ENCODE assay signal across 1 cellular context in the genomic region with DNA sequence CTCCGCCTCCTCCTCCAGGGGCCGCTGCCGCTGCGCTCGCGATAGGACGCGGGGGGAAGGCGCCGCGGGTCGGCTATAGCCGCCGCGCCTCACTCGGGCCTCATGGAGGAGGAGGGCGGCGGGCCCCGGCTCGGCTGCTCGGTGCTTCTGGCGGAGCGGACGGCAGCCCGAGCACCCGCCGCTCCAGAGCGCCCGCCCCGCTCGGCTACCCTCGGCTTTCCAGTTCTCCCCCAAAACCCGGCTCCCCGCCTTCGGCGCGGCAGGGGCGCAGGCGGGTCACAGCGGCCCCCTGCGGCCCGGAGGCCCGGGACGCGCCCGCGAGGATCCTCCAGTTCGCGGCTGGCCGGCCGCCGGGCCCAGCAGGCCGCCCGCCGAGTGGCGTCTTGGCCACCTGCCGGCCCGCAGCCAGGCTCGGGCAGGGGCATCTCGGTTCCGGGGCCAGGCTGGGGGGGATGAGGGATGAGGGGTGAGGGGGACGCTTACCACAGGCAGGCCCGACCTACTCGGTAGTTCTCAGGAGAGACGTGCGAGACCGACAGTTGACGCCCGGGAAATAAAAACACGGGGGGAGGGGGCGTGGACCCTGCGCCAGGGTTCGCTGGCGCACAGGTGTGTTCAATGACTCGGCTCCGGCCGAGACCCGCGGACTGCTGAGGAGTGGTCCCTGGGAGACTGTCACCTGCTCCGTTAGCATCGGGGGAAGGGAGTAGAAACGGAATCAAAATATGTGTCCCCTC.
TF ChIP-seq lines count a peak whose summit lies in the region.

A gene with protein sequence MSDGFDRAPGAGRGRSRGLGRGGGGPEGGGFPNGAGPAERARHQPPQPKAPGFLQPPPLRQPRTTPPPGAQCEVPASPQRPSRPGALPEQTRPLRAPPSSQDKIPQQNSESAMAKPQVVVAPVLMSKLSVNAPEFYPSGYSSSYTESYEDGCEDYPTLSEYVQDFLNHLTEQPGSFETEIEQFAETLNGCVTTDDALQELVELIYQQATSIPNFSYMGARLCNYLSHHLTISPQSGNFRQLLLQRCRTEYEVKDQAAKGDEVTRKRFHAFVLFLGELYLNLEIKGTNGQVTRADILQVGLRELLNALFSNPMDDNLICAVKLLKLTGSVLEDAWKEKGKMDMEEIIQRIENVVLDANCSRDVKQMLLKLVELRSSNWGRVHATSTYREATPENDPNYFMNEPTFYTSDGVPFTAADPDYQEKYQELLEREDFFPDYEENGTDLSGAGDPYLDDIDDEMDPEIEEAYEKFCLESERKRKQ (minus strand): TSS at position 221 of the 737 bp plus-strand sequence. CDS start 231 bp downstream, outside the sequence.

TF ChIP-seq in HEK293, 187 proteins besides CTCF, POLR2A, EP300 and RAD21 (continued from another document and continues in another):
- TF ChIP-seq, protein P1, sequence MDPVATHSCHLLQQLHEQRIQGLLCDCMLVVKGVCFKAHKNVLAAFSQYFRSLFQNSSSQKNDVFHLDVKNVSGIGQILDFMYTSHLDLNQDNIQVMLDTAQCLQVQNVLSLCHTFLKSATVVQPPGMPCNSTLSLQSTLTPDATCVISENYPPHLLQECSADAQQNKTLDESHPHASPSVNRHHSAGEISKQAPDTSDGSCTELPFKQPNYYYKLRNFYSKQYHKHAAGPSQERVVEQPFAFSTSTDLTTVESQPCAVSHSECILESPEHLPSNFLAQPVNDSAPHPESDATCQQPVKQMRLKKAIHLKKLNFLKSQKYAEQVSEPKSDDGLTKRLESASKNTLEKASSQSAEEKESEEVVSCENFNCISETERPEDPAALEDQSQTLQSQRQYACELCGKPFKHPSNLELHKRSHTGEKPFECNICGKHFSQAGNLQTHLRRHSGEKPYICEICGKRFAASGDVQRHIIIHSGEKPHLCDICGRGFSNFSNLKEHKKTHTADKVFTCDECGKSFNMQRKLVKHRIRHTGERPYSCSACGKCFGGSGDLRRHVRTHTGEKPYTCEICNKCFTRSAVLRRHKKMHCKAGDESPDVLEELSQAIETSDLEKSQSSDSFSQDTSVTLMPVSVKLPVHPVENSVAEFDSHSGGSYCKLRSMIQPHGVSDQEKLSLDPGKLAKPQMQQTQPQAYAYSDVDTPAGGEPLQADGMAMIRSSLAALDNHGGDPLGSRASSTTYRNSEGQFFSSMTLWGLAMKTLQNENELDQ (tag by site-specific recombination; IDR thresholded peaks at IDR 0.05; ENCODE audit: low read depth) = no peak
- TF ChIP-seq TRIM28 (IDR thresholded peaks at IDR 0.05; ENCODE audit: borderline replicate concordance, low read length) (no peak), ZNF266 (tag by site-specific recombination; IDR thresholded peaks at IDR 0.05; ENCODE audit: low read depth) (no peak), ZNF548 (tag by site-specific recombination; IDR thresholded peaks at IDR 0.05) (no peak), ZNF658 (tag by site-specific recombination; IDR thresholded peaks at IDR 0.05) (no peak), EGR2 (tag by site-specific recombination; IDR thresholded peaks at IDR 0.05; ENCODE audit: low read depth) (no peak), MZF1 (tag by site-specific recombination; IDR thresholded peaks at IDR 0.05; ENCODE audit: borderline replicate concordance) (no peak; the same call in 1 of the 2 replicates), ZNF596 (tag by site-specific recombination; IDR thresholded peaks at IDR 0.05) (peak; percentile 18; the same call in 1 of the 2 replicates), ZNF416 (tag by site-specific recombination; IDR thresholded peaks at IDR 0.05) (no peak), ZNF701 (tag by site-specific recombination; IDR thresholded peaks at IDR 0.05) (no peak), ZNF776 (tag by site-specific recombination; IDR thresholded peaks at IDR 0.05; ENCODE audit: borderline replicate concordance) (no peak), ZIC2 (tag by site-specific recombination; IDR thresholded peaks at IDR 0.05) (peak; percentile 29), ZNF292 (tag by site-specific recombination; IDR thresholded peaks at IDR 0.05; ENCODE audit: borderline replicate concordance, low read depth) (no peak), ZNF571 (tag by site-specific recombination; IDR thresholded peaks at IDR 0.05) (no peak), ZNF677 (tag by site-specific recombination; IDR thresholded peaks at IDR 0.05) (peak; percentile 60; the same call in 1 of the 2 replicates), ZNF837 (tag by site-specific recombination; IDR thresholded peaks at IDR 0.05) (no peak), RBAK (tag by site-specific recombination; IDR thresholded peaks at IDR 0.05) (no peak), ZNF561 (tag by site-specific recombination; IDR thresholded peaks at IDR 0.05; ENCODE audit: borderline replicate concordance) (peak; percentile 92), MEIS1 (CRISPR knock-in tag; IDR thresholded peaks at IDR 0.05; ENCODE audit: borderline replicate concordance) (no peak; the same call in 1 of the 2 replicates), SALL2 (tag by site-specific recombination; IDR thresholded peaks at IDR 0.05; ENCODE audit: borderline replicate concordance) (no peak), FEZF1 (tag by site-specific recombination; IDR thresholded peaks at IDR 0.05) (no peak), ZNF239 (tag by site-specific recombination; IDR thresholded peaks at IDR 0.05) (no peak), ZNF549 (tag by site-specific recombination; IDR thresholded peaks at IDR 0.05) (peak; percentile 33; the same call in 1 of the 2 replicates), ZNF214 (tag by site-specific recombination; IDR thresholded peaks at IDR 0.05; ENCODE audit: borderline replicate concordance) (no peak), ZNF114 (tag by site-specific recombination; IDR thresholded peaks at IDR 0.05) (no peak), ZNF529 (tag by site-specific recombination; IDR thresholded peaks at IDR 0.05; ENCODE audit: insufficient replicate concordance) (no peak), OVOL3 (tag by site-specific recombination; IDR thresholded peaks at IDR 0.05) (no peak), ZNF140 (tag by site-specific recombination; IDR thresholded peaks at IDR 0.05) (no peak), ZNF133 (tag by site-specific recombination; IDR thresholded peaks at IDR 0.05) (no peak), GFI1B (tag by site-specific recombination; IDR thresholded peaks at IDR 0.05) (no peak), ZNF121 (tag by site-specific recombination; IDR thresholded peaks at IDR 0.05) (no peak), ZNF16 (tag by site-specific recombination; IDR thresholded peaks at IDR 0.05; ENCODE audit: low read depth) (no peak)
- TF ChIP-seq, protein P2, sequence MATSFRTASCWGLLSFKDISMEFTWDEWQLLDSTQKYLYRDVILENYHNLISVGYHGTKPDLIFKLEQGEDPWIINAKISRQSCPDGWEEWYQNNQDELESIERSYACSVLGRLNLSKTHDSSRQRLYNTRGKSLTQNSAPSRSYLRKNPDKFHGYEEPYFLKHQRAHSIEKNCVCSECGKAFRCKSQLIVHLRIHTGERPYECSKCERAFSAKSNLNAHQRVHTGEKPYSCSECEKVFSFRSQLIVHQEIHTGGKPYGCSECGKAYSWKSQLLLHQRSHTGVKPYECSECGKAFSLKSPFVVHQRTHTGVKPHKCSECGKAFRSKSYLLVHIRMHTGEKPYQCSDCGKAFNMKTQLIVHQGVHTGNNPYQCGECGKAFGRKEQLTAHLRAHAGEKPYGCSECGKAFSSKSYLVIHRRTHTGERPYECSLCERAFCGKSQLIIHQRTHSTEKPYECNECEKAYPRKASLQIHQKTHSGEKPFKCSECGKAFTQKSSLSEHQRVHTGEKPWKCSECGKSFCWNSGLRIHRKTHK (tag by site-specific recombination; IDR thresholded peaks at IDR 0.05) = no peak
- TF ChIP-seq, protein P3, sequence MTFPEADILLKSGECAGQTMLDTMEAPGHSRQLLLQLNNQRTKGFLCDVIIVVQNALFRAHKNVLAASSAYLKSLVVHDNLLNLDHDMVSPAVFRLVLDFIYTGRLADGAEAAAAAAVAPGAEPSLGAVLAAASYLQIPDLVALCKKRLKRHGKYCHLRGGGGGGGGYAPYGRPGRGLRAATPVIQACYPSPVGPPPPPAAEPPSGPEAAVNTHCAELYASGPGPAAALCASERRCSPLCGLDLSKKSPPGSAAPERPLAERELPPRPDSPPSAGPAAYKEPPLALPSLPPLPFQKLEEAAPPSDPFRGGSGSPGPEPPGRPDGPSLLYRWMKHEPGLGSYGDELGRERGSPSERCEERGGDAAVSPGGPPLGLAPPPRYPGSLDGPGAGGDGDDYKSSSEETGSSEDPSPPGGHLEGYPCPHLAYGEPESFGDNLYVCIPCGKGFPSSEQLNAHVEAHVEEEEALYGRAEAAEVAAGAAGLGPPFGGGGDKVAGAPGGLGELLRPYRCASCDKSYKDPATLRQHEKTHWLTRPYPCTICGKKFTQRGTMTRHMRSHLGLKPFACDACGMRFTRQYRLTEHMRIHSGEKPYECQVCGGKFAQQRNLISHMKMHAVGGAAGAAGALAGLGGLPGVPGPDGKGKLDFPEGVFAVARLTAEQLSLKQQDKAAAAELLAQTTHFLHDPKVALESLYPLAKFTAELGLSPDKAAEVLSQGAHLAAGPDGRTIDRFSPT (tag by site-specific recombination; IDR thresholded peaks at IDR 0.05) = peak; percentile 62
- TF ChIP-seq, protein P4, sequence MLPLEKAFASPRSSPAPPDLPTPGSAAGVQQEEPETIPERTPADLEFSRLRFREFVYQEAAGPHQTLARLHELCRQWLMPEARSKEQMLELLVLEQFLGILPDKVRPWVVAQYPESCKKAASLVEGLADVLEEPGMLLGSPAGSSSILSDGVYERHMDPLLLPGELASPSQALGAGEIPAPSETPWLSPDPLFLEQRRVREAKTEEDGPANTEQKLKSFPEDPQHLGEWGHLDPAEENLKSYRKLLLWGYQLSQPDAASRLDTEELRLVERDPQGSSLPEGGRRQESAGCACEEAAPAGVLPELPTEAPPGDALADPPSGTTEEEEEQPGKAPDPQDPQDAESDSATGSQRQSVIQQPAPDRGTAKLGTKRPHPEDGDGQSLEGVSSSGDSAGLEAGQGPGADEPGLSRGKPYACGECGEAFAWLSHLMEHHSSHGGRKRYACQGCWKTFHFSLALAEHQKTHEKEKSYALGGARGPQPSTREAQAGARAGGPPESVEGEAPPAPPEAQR (tag by site-specific recombination; IDR thresholded peaks at IDR 0.05) = no peak
- TF ChIP-seq, protein P5, sequence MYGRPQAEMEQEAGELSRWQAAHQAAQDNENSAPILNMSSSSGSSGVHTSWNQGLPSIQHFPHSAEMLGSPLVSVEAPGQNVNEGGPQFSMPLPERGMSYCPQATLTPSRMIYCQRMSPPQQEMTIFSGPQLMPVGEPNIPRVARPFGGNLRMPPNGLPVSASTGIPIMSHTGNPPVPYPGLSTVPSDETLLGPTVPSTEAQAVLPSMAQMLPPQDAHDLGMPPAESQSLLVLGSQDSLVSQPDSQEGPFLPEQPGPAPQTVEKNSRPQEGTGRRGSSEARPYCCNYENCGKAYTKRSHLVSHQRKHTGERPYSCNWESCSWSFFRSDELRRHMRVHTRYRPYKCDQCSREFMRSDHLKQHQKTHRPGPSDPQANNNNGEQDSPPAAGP (tag by site-specific recombination; IDR thresholded peaks at IDR 0.05) = no peak
- TF ChIP-seq, protein P6, sequence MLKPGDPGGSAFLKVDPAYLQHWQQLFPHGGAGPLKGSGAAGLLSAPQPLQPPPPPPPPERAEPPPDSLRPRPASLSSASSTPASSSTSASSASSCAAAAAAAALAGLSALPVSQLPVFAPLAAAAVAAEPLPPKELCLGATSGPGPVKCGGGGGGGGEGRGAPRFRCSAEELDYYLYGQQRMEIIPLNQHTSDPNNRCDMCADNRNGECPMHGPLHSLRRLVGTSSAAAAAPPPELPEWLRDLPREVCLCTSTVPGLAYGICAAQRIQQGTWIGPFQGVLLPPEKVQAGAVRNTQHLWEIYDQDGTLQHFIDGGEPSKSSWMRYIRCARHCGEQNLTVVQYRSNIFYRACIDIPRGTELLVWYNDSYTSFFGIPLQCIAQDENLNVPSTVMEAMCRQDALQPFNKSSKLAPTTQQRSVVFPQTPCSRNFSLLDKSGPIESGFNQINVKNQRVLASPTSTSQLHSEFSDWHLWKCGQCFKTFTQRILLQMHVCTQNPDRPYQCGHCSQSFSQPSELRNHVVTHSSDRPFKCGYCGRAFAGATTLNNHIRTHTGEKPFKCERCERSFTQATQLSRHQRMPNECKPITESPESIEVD (tag by site-specific recombination; IDR thresholded peaks at IDR 0.05) = no peak
- TF ChIP-seq, protein P7, sequence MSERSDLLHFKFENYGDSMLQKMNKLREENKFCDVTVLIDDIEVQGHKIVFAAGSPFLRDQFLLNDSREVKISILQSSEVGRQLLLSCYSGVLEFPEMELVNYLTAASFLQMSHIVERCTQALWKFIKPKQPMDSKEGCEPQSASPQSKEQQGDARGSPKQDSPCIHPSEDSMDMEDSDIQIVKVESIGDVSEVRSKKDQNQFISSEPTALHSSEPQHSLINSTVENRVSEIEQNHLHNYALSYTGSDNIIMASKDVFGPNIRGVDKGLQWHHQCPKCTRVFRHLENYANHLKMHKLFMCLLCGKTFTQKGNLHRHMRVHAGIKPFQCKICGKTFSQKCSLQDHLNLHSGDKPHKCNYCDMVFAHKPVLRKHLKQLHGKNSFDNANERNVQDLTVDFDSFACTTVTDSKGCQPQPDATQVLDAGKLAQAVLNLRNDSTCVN (tag by site-specific recombination; optimal IDR thresholded peaks at IDR 0.05) = peak; percentile 82
- TF ChIP-seq, protein P8, sequence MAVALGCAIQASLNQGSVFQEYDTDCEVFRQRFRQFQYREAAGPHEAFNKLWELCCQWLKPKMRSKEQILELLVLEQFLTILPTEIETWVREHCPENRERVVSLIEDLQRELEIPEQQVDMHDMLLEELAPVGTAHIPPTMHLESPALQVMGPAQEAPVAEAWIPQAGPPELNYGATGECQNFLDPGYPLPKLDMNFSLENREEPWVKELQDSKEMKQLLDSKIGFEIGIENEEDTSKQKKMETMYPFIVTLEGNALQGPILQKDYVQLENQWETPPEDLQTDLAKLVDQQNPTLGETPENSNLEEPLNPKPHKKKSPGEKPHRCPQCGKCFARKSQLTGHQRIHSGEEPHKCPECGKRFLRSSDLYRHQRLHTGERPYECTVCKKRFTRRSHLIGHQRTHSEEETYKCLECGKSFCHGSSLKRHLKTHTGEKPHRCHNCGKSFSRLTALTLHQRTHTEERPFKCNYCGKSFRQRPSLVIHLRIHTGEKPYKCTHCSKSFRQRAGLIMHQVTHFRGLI (tag by site-specific recombination; IDR thresholded peaks at IDR 0.05) = no peak
- TF ChIP-seq, protein P9, sequence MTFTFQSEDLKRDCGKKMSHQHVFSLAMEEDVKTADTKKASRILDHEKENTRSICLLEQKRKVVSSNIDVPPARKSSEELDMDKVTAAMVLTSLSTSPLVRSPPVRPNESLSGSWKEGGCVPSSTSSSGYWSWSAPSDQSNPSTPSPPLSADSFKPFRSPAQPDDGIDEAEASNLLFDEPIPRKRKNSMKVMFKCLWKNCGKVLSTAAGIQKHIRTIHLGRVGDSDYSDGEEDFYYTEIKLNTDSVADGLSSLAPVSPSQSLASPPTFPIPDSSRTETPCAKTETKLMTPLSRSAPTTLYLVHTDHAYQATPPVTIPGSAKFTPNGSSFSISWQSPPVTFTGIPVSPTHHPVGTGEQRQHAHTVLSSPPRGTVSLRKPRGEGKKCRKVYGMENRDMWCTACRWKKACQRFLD (tag by site-specific recombination; IDR thresholded peaks at IDR 0.05) = no peak
- TF ChIP-seq, protein P10, sequence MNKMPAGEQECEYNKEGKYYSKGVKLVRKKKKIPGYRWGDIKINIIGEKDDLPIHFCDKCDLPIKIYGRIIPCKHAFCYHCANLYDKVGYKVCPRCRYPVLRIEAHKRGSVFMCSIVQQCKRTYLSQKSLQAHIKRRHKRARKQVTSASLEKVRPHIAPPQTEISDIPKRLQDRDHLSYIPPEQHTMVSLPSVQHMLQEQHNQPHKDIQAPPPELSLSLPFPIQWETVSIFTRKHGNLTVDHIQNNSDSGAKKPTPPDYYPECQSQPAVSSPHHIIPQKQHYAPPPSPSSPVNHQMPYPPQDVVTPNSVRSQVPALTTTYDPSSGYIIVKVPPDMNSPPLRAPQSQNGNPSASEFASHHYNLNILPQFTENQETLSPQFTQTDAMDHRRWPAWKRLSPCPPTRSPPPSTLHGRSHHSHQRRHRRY (tag by site-specific recombination; IDR thresholded peaks at IDR 0.05) = no peak
